ENCODE assay signal across 19 cellular contexts in the genomic region with DNA sequence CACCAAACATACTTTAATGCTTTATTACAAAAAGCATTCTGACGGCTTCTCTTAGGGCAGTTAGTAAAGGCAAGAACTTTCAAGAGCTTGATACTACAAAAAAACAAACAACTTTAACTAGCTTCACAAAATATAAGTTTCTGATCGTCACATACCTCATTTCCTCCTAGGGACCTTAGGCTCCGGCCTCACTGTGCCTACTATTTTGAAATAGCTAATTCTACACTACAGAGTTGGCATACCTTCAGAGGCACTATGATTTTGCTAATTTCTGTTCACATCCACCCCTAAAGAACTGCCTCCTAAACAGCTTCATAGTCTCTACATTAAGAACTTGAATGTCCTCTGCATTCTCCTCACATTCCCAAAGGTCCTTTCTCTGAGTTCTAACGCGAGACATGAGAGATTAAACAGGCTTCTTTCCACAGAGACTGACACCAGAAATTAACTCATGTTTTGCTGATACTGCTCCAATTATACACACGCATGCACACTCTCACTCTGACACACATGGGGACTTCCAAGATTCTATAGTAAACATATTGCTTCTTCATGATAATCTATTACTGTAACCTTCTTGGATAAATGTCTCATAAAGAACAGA.
DNase-seq lines count a peak whose midpoint lies in the region; ATAC-seq and TF ChIP-seq lines count a peak whose summit lies in the region.
"Had no signal": no experiment of that assay in that cellular context is flagged by ENCODE, and none has a peak within 500 bp of the region (broad histone marks: within the 10 kb centered on the region; RNA-seq: fewer than 3 reads in every experiment).

No MANE protein-coding gene starts in this region.

- TF ChIP-seq CTCF in GM13977 (IDR thresholded peaks at IDR 0.05; ENCODE audit: extremely low read depth, insufficient read depth, missing control alignments) (no peak), WTC11 (IDR thresholded peaks at IDR 0.05) (no peak), fibroblast of pulmonary artery (IDR thresholded peaks at IDR 0.05; ENCODE audit: low read length, missing control alignments) (no peak), nephron progenitor cell (IDR thresholded peaks at IDR 0.05) (no peak)

- H3K27ac Mint-ChIP-seq in WTC11, result peak overlapping the region; percentile 67
- peak overlapping the region; percentile 12 for H3K27ac Mint-ChIP-seq in nephron progenitor cell
- H3K27ac Mint-ChIP-seq: activated CD8-positive, alpha-beta T cell treated with anti-CD3 and anti-CD28 coated beads for 36 hours; activated naive CD8-positive, alpha-beta T cell treated with anti-CD3 and anti-CD28 coated beads, Interleukin-2, amount 10 ng/mL, durations not matched to agents 7 days and 5 days; T-cell had no signal

- no peak for ATAC-seq in WTC11
- ATAC-seq in GM18498 (IDR thresholded peaks at IDR 0.05; ENCODE audit: unreplicated experiment), result no peak
- no peak for ATAC-seq in HG03571 (IDR thresholded peaks at IDR 0.05; ENCODE audit: unreplicated experiment)
- ATAC-seq: activated CD8-positive, alpha-beta T cell treated with anti-CD3 and anti-CD28 coated beads for 36 hours; sciatic nerve; T-cell had no signal

- DNase-seq in GM13977 (ENCODE audit: low spot score) (peak; percentile 19), WTC11 (ENCODE audit: low spot score) (no peak), fibroblast of pulmonary artery (ENCODE audit: low read depth) (peak; percentile 14), nephron progenitor cell (no peak), NCI-H128 (lab: John Stamatoyannopoulos, UW; ENCODE audit: unreplicated experiment) (no peak)
- no peak for DNase-seq in activated naive CD4-positive, alpha-beta T cell treated with anti-CD3 and anti-CD28 coated beads, Interleukin-2, amount 50 U/mL, for 16 hours
- DNase-seq: activated CD8-positive, alpha-beta T cell treated with anti-CD3 and anti-CD28 coated beads for 36 hours; activated naive CD8-positive, alpha-beta T cell treated with anti-CD3 and anti-CD28 coated beads, Interleukin-2, amount 10 ng/mL, durations not matched to agents 7 days and 5 days; activated T-cell treated with anti-CD3 and anti-CD28 coated beads, Interleukin-2, amount 50 U/mL, for 4 hours; esophagus squamous epithelium; islet precursor cell; MV-4-11; NCI-H2029; NCI-H446 treated with DMSO at 0.1 percent for 48 hours; stomach; T-cell had no signal

- CTCF ChIA-PET in WTC11 (lab: Charles Lee), result interaction anchor here (0.5 to 2.8 kb wide), 8 partner anchors 9 to 279 kb away, joined by 3 to 12 read pairs (median 3); a partner anchor contains a TSS

- H3K4me1 Mint-ChIP-seq in WTC11, result peaks cover 69% of the 10 kb centered on the region
- H3K4me1 Mint-ChIP-seq in nephron progenitor cell, result peaks cover 28% of the 10 kb centered on the region

- H3K27me3 Mint-ChIP-seq in WTC11 (ENCODE audit: low read depth) (no peaks in the 10 kb centered on the region), nephron progenitor cell (ENCODE audit: low read depth, poor library complexity) (no peaks in the 10 kb centered on the region)
- H3K27me3 Mint-ChIP-seq: activated CD8-positive, alpha-beta T cell treated with anti-CD3 and anti-CD28 coated beads for 36 hours; activated naive CD8-positive, alpha-beta T cell treated with anti-CD3 and anti-CD28 coated beads, Interleukin-2, amount 10 ng/mL, durations not matched to agents 7 days and 5 days; T-cell had no signal

- H3K9me3 Mint-ChIP-seq in WTC11, result no peaks in the 10 kb centered on the region
- H3K9me3 Mint-ChIP-seq in nephron progenitor cell, result no peaks in the 10 kb centered on the region
- H3K9me3 Mint-ChIP-seq: activated CD8-positive, alpha-beta T cell treated with anti-CD3 and anti-CD28 coated beads for 36 hours; activated naive CD8-positive, alpha-beta T cell treated with anti-CD3 and anti-CD28 coated beads, Interleukin-2, amount 10 ng/mL, durations not matched to agents 7 days and 5 days; activated T-cell treated with anti-CD3 and anti-CD28 coated beads, Interleukin-2, amount 50 U/mL, for 4 hours; T-cell had no signal

- in situ Hi-C loops in GM13977 (cut with MboI; ENCODE audit: low pct_unique_long_range_greater_than_20kb, low sequenced_read_pairs, unreplicated experiment), result no loop called here

- no peak overlapping the region for H3K4me3 ChIP-seq in fibroblast of pulmonary artery (replicated peaks; ENCODE audit: low read depth, low read length)
- H3K4me3 ChIP-seq: esophagus squamous epithelium, stomach had no signal

- H3K4me3 Mint-ChIP-seq in WTC11 (no peak overlapping the region), nephron progenitor cell (no peak overlapping the region)
- H3K4me3 Mint-ChIP-seq: activated CD8-positive, alpha-beta T cell treated with anti-CD3 and anti-CD28 coated beads for 36 hours; activated naive CD8-positive, alpha-beta T cell treated with anti-CD3 and anti-CD28 coated beads, Interleukin-2, amount 10 ng/mL, durations not matched to agents 7 days and 5 days; activated T-cell treated with anti-CD3 and anti-CD28 coated beads, Interleukin-2, amount 50 U/mL, for 4 hours; T-cell had no signal

- POLR2A ChIA-PET in WTC11 (lab: Charles Lee), result interaction anchor here (0.5 kb wide), 1 partner anchor 568 kb away, joined by 3 read pairs; no protein-coding TSS in a partner anchor

- H3K36me3 Mint-ChIP-seq in WTC11 (no peaks in the 10 kb centered on the region), nephron progenitor cell (ENCODE audit: low read depth) (no peaks in the 10 kb centered on the region)
- H3K36me3 Mint-ChIP-seq: T-cell had no signal

TF ChIP-seq in WTC11, 78 proteins besides CTCF, POLR2A, EP300 and RAD21:
- TF ChIP-seq, protein P1, sequence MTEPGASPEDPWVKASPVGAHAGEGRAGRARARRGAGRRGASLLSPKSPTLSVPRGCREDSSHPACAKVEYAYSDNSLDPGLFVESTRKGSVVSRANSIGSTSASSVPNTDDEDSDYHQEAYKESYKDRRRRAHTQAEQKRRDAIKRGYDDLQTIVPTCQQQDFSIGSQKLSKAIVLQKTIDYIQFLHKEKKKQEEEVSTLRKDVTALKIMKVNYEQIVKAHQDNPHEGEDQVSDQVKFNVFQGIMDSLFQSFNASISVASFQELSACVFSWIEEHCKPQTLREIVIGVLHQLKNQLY (CRISPR knock-in tag; IDR thresholded peaks at IDR 0.05), result no peak
- TF ChIP-seq TEAD1 (CRISPR knock-in tag; IDR thresholded peaks at IDR 0.05) (no peak), ZNF423 (CRISPR knock-in tag; IDR thresholded peaks at IDR 0.05) (no peak), CBFB (CRISPR knock-in tag; IDR thresholded peaks at IDR 0.05; ENCODE audit: low read depth) (no peak), NFATC4 (CRISPR knock-in tag; IDR thresholded peaks at IDR 0.05) (no peak), FOXK1 (CRISPR knock-in tag; IDR thresholded peaks at IDR 0.05) (no peak), SMAD4 (CRISPR knock-in tag; IDR thresholded peaks at IDR 0.05) (no peak), NR3C1 (CRISPR knock-in tag; conservative IDR thresholded peaks at IDR 0.05; ENCODE audit: low read depth) (no peak), TCF7 (CRISPR knock-in tag; IDR thresholded peaks at IDR 0.05; ENCODE audit: low read depth) (no peak), MXD4 (CRISPR knock-in tag; IDR thresholded peaks at IDR 0.05; ENCODE audit: borderline replicate concordance) (no peak), PRRX2 (CRISPR knock-in tag; IDR thresholded peaks at IDR 0.05) (no peak), NFE2L1 (CRISPR knock-in tag; IDR thresholded peaks at IDR 0.05) (no peak), GTF2I (CRISPR knock-in tag; conservative IDR thresholded peaks at IDR 0.05) (no peak), NR1H2 (CRISPR knock-in tag; IDR thresholded peaks at IDR 0.05) (no peak)
- TF ChIP-seq, protein P2, sequence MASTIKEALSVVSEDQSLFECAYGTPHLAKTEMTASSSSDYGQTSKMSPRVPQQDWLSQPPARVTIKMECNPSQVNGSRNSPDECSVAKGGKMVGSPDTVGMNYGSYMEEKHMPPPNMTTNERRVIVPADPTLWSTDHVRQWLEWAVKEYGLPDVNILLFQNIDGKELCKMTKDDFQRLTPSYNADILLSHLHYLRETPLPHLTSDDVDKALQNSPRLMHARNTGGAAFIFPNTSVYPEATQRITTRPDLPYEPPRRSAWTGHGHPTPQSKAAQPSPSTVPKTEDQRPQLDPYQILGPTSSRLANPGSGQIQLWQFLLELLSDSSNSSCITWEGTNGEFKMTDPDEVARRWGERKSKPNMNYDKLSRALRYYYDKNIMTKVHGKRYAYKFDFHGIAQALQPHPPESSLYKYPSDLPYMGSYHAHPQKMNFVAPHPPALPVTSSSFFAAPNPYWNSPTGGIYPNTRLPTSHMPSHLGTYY (CRISPR knock-in tag; IDR thresholded peaks at IDR 0.05), result no peak
- TF ChIP-seq, protein P3, sequence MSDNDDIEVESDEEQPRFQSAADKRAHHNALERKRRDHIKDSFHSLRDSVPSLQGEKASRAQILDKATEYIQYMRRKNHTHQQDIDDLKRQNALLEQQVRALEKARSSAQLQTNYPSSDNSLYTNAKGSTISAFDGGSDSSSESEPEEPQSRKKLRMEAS (CRISPR knock-in tag; IDR thresholded peaks at IDR 0.05), result no peak

Comparison
In these comparisons a context has a peak if more than half of its experiments do, and no peak if none do; other contexts are left out.
1. DNase-seq: peak in GM13977 (single experiment) and fibroblast of pulmonary artery (single experiment); none in WTC11 (single experiment), nephron progenitor cell (single experiment), NCI-H128 (single experiment) and activated naive CD4-positive, alpha-beta T cell treated with anti-CD3 and anti-CD28 coated beads, Interleukin-2, amount 50 U/mL, for 16 hours (single experiment).